In genomic region chr15:67006089-67007065, GRCh38 we compare ENCODE assay signal across 20 cellular contexts. TPM values are rescaled to one million over a fixed set of nuclear protein-coding genes. Genes with fewer than 3 reads are reported as not detected.
DNase-seq lines count a peak whose midpoint lies in the region; ATAC-seq, FAIRE-seq and TF ChIP-seq lines count a peak whose summit lies in the region.
"Had no signal": no experiment of that assay in that cellular context is flagged by ENCODE, and none has a peak within 500 bp of the region (broad histone marks: within the 10 kb centered on the region; RNA-seq: fewer than 3 reads in every experiment).

No MANE protein-coding gene starts in this region.

- no peaks in the 10 kb centered on the region for H3K27me3 ChIP-seq in GM12878 (replicated peaks in 1 of 2; ENCODE audit: control insufficient read depth in 2 of 2, insufficient read depth in 2 of 2, low read length in 1 of 2)
- H3K27me3 ChIP-seq: adrenal gland, gastroesophageal sphincter, sigmoid colon, suprapubic skin had no signal

- SMC1A ChIA-PET in GM12878 (lab: Charles Lee; ENCODE audit: uncharacterized antibody, unreplicated experiment) = no interaction called here

- no peaks in the 10 kb centered on the region for H4K20me1 ChIP-seq in GM12878 (ENCODE audit: control insufficient read depth, insufficient read depth)

- TF ChIP-seq EP300 in GM12878 (IDR thresholded peaks at IDR 0.05; ENCODE audit: borderline replicate concordance in 1 of 2, control insufficient read depth in 1 of 2, low read depth in 2 of 2, low read length in 2 of 2) = no peak

- WGBS in GM12878 (ENCODE audit: insufficient coverage, insufficient replicate concordance, low lambda C conversion rate, missing lambda C conversion rate) = 64% methylated on average over 10 of the region's 10 CpGs

- no peak overlapping the region for H3K9ac ChIP-seq in GM12878 (ENCODE audit: control insufficient read depth, insufficient read depth, low read length)

- ATAC-seq in GM12878 = no peak
- ATAC-seq: gastroesophageal sphincter; stimulated activated effector memory CD8-positive, alpha-beta T cell treated with anti-CD3 and anti-CD28 coated beads, Interleukin-12 subunit alpha, Interleukin-12 subunit beta, amount 100 ng/mL, for 72 hours had no signal

- no peaks in the 10 kb centered on the region for H3K79me2 ChIP-seq in GM12878 (ENCODE audit: control insufficient read depth, insufficient read depth, low read length)

- intact Hi-C loops in GM12878 (cut with micrococcal nuclease; ENCODE audit: unreplicated experiment) = no loop called here

- H3K4me2 ChIP-seq in GM12878 (ENCODE audit: control insufficient read depth, insufficient read depth) = no peak overlapping the region

- TF ChIP-seq POLR2A in GM12878 (IDR thresholded peaks at IDR 0.05; ENCODE audit: low read depth, low read length) = no peak

- no peak for TF ChIP-seq CTCF in GM12878 (IDR thresholded peaks at IDR 0.05 in 2 of 3, conservative IDR thresholded peaks at IDR 0.05 in 1 of 3; ENCODE audit: control insufficient read depth in 2 of 3, extremely low read depth in 1 of 3, insufficient read depth in 1 of 3, low read depth in 3 of 3, low read length in 3 of 3)

- no peaks in the 10 kb centered on the region for H3K9me3 ChIP-seq in GM12878 (replicated peaks; ENCODE audit: control insufficient read depth, insufficient read depth, low read length)
- H3K9me3 ChIP-seq: adrenal gland, gastroesophageal sphincter, sigmoid colon, suprapubic skin had no signal

- CTCF ChIA-PET in GM12878 (lab: Yijun Ruan, JAX) = no interaction called here

- POLR2A ChIA-PET in GM12878 (lab: Charles Lee) = no interaction called here

- H3K4me3 ChIP-seq in GM12878 = no peak overlapping the region
- H3K4me3 ChIP-seq: adrenal gland, gastroesophageal sphincter, sigmoid colon, suprapubic skin had no signal

- in situ Hi-C loops in GM12878 (cut with MboI) = no loop called here

- RAD21 ChIA-PET in GM12878 (lab: Charles Lee; ENCODE audit: unreplicated experiment) = no interaction called here

- DNase-seq in CD1c-positive myeloid dendritic cell (ENCODE audit: extremely low spot score) = peak; percentile 53
- peak; percentile 18 to 48 for DNase-seq in NOMO-1 (lab: John Stamatoyannopoulos, UW; ENCODE audit: unreplicated experiment in 2 of 2)
- no peak for DNase-seq in GM12878 (ENCODE audit: low read depth, low spot score)
- DNase-seq in myocyte (ENCODE audit: low read depth) = peak; percentile 90
- DNase-seq in NCI-H69 (lab: John Stamatoyannopoulos, UW) = no peak
- no peak for DNase-seq in SHP77 (lab: John Stamatoyannopoulos, UW)
- no peak for DNase-seq in glomerular visceral epithelial cell (ENCODE audit: extremely low spot score)
- no peak for DNase-seq in NCI-H82 (lab: John Stamatoyannopoulos, UW)
- DNase-seq: activated CD4-positive, alpha-beta T cell treated with anti-CD3 and anti-CD28 coated beads, Interleukin-2, amount 50 U/mL, for 1 hour; adrenal gland; central memory CD4-positive, alpha-beta T cell; erythroblast; HFFc6; kidney glomerular epithelial cell; RPMI8226; sigmoid colon had no signal

- peaks cover 13% of the 10 kb centered on the region for H3K4me1 ChIP-seq in GM12878 (ENCODE audit: control insufficient read depth, insufficient read depth, low read length)
- H3K4me1 ChIP-seq: adrenal gland, gastroesophageal sphincter, sigmoid colon, suprapubic skin had no signal

- no peak for TF ChIP-seq RAD21 in GM12878 (IDR thresholded peaks at IDR 0.05; ENCODE audit: insufficient read depth, low read depth, low read length)

- no peak overlapping the region for H3K27ac ChIP-seq in GM12878 (ENCODE audit: control insufficient read depth, insufficient read depth)
- H3K27ac ChIP-seq: adrenal gland, C4-2B, gastroesophageal sphincter, sigmoid colon, suprapubic skin had no signal

- H2AFZ ChIP-seq in GM12878 (ENCODE audit: control insufficient read depth, low read depth, low read length) = no peak overlapping the region

- no TSS peak for BruUV-seq in GM12878 (replicated peaks; lab: Mats Ljungman, UMichigan)

- H3K36me3 ChIP-seq in GM12878 (ENCODE audit: control insufficient read depth in 2 of 2, insufficient read depth in 2 of 2, low read length in 1 of 2) = no peaks in the 10 kb centered on the region
- H3K36me3 ChIP-seq: adrenal gland, gastroesophageal sphincter, sigmoid colon, suprapubic skin had no signal

- no peak for FAIRE-seq in GM12878 (lab: Jason Lieb, UNC)

TF ChIP-seq in GM12878, 131 proteins besides CTCF, POLR2A, EP300 and RAD21:
- TF ChIP-seq BCL3 (IDR thresholded peaks at IDR 0.05; ENCODE audit: borderline replicate concordance, insufficient read depth, low read depth, low read length, poor library complexity, severe bottlenecking) (peak; percentile 37), BRCA1 (IDR thresholded peaks at IDR 0.05; ENCODE audit: low read depth, low read length) (no peak)
TF ChIP-seq in GM12878: peak in this region for 1.

RNA-seq across cellular contexts. Expression of gene SMAD3, which starts 59.0 kb away (rescaled TPM):
- 119 and 128 TPM in 2 replicates for total RNA-seq in GM12878 (2013; cell fraction: nucleolus; rRNA removed)
- total RNA-seq in GM12878 (2014; rRNA removed) (12.2 and 15.6 TPM in 2 replicates), GM12878 (2014; rRNA removed; fragmentation: Illumina TruSeq; extraction: Trizol) (11.7 and 13.3 TPM in 2 replicates), GM12878 (2021) (39.9 and 40.0 TPM in 2 replicates), myocyte (24.4 and 31.0 TPM in 2 replicates)
- 17.0 TPM for polyA plus RNA-seq in GM12878 (2011; ENCODE audit: low read depth)
- polyA plus RNA-seq in GM12878 (2011; rRNA removed) (15.0 and 28.2 TPM in 2 replicates), GM12878 (2014; fragmentation: Illumina TruSeq; extraction: Trizol) (31.9 and 43.2 TPM in 2 replicates), GM12878 (2014; fragmentation: Nextera tagmentation; extraction: Ambion mirVana) (1 to 10 TPM; 5.6 to 6.6 TPM), GM12878 (2014; rRNA removed) (22.4 and 27.7 TPM in 2 replicates), GM12878 (2016; fragmentation: Nextera tagmentation; extraction: Ambion mirVana) (10 to 100 TPM in 1 of 2 experiments, 1 to 10 TPM in 1; 8.0 to 18.7 TPM)
- polyA plus RNA-seq in GM12878 (2011; cell fraction: cytosol; rRNA removed) = 21.5 and 22.5 TPM in 2 replicates
- polyA plus RNA-seq in GM12878 (2011; cell fraction: nucleus; rRNA removed) = 85.6 and 92.9 TPM in 2 replicates
- polyA plus RNA-seq in GM12878 (2012) = 41.6 and 42.7 TPM in 2 replicates
- polyA minus RNA-seq in GM12878 (2011; rRNA and poly(A)+ RNA removed) = 23.3 and 26.4 TPM in 2 replicates
- polyA minus RNA-seq in GM12878 (2011; cell fraction: cytosol; rRNA and poly(A)+ RNA removed) = 11.1 and 14.3 TPM in 2 replicates
- 17.3 and 26.6 TPM in 2 replicates for polyA minus RNA-seq in GM12878 (2011; cell fraction: nucleus; rRNA and poly(A)+ RNA removed)
- 28.7 TPM for polyA plus RNA-seq in myocyte (2012)

Comparison
In these comparisons a context has a peak if more than half of its experiments do, and no peak if none do; other contexts are left out.
1. DNase-seq: peak in CD1c-positive myeloid dendritic cell (single experiment), NOMO-1 (2 of 2) and myocyte (single experiment); none in GM12878 (single experiment), NCI-H69 (single experiment), SHP77 (0 of 2), glomerular visceral epithelial cell (single experiment) and NCI-H82 (single experiment).